ENCODE assay signal across 26 cellular contexts in the genomic region with DNA sequence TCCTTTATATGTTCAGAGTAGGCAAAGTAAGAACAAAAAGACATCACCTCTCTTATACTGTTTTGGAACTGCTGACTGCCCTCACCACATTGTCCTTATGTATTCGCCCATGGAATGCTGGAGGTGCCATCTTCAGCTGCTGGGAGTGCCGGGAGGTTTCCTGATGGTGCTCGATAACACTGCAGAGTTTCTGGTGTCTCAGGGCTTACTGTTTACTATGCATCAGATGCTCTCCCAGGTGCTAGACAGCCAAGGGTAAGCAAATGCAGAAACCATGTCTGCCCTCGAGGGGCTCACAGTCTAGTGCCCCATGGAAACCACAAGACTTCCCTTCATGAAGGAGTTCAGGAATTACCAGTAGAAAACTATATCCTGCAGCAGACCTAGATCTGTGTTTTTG.
"Had no signal": no experiment of that assay in that cellular context is flagged by ENCODE, and none has a peak within 500 bp of the region (broad histone marks: within the 10 kb centered on the region; RNA-seq: fewer than 3 reads in every experiment).

No MANE protein-coding gene starts in this region.

- H3K4me1 Mint-ChIP-seq: activated CD4-positive, alpha-beta T cell treated with anti-CD3 and anti-CD28 coated beads, Interleukin-2, amount 10 ng/mL, durations not matched to agents 24 days and 14 days had no signal

- H3K36me3 Mint-ChIP-seq: activated naive CD4-positive, alpha-beta T cell treated with anti-CD3 and anti-CD28 coated beads, Interleukin-2, amount 50 U/mL, for 72 hours had no signal

- DNase-seq: activated CD4-positive, alpha-beta T cell treated with anti-CD3 and anti-CD28 coated beads, Interleukin-2, amount 10 ng/mL, durations not matched to agents 24 days and 14 days; activated CD4-positive, alpha-beta T cell treated with anti-CD3 and anti-CD28 coated beads, Interleukin-2, amount 50 U/mL, for 4 hours; activated CD8-positive, alpha-beta T cell treated with anti-CD3 and anti-CD28 coated beads for 36 hours; activated gamma-delta T cell treated with Interleukin-2 at 50 U/mL for 16 hours; activated naive CD4-positive, alpha-beta T cell treated with anti-CD3 and anti-CD28 coated beads for 36 hours; activated T-cell treated with anti-CD3 and anti-CD28 coated beads for 4 hours; activated T-cell treated with anti-CD3 and anti-CD28 coated beads, Interleukin-2, amount 50 U/mL, for 4 hours; adrenal gland; body of pancreas; KG1; MG63; NCI-H1048; NCI-H1105 treated with DMSO at 0.1 percent for 48 hours; NCI-H1436; NCI-H1694; NCI-H2029; NCI-H345; NCI-H524 treated with DMSO at 0.1 percent for 48 hours; SHP77 treated with DMSO at 0.1 percent for 48 hours; SK-N-SH had no signal

- H3K9ac ChIP-seq: SK-N-SH had no signal

- H3K4me3 Mint-ChIP-seq: activated CD4-positive, alpha-beta T cell treated with anti-CD3 and anti-CD28 coated beads, Interleukin-2, amount 10 ng/mL, durations not matched to agents 24 days and 14 days; activated CD8-positive, alpha-beta T cell treated with anti-CD3 and anti-CD28 coated beads for 36 hours; activated naive CD4-positive, alpha-beta T cell treated with anti-CD3 and anti-CD28 coated beads for 36 hours; activated T-cell treated with anti-CD3 and anti-CD28 coated beads, Interleukin-2, amount 50 U/mL, for 4 hours; activated T-helper 1 cell treated with anti-CD3 and anti-CD28 coated beads, Interleukin-12 subunit alpha, Interleukin-12 subunit beta, Interleukin-2, Interleukin-4 antibody, amounts not matched to agents 30 ng/mL and 10 ng/mL and 1 ng/mL, durations not matched to agents 14 hours and 24 hours and 36 hours; T-helper 1 cell treated with Interleukin-12 subunit alpha and Interleukin-12 subunit beta and Interleukin-4 antibody, amounts not matched to agents 30 μg/mL and 1 μg/mL, for 36 hours; T-helper 2 cell treated with Interferon-gamma antibody and Interleukin-4, amounts not matched to agents 5 μg/mL and 100 μg/mL, for 36 hours had no signal

- H3K27me3 Mint-ChIP-seq: activated CD4-positive, alpha-beta T cell treated with anti-CD3 and anti-CD28 coated beads, Interleukin-2, amount 10 ng/mL, durations not matched to agents 24 days and 14 days had no signal

- H3K4me1 ChIP-seq: adrenal gland, body of pancreas, breast epithelium, SJSA1 had no signal

- H3K27ac Mint-ChIP-seq: activated CD4-positive, alpha-beta T cell treated with anti-CD3 and anti-CD28 coated beads, Interleukin-2, amount 10 ng/mL, durations not matched to agents 24 days and 14 days; activated CD8-positive, alpha-beta T cell treated with anti-CD3 and anti-CD28 coated beads for 36 hours; activated naive CD4-positive, alpha-beta T cell treated with anti-CD3 and anti-CD28 coated beads for 36 hours; activated naive CD4-positive, alpha-beta T cell treated with anti-CD3 and anti-CD28 coated beads, Interleukin-2, amount 50 U/mL, for 72 hours; activated T-helper 1 cell treated with anti-CD3 and anti-CD28 coated beads, Interleukin-12 subunit alpha, Interleukin-12 subunit beta, Interleukin-2, Interleukin-4 antibody, amounts not matched to agents 30 ng/mL and 10 ng/mL and 1 ng/mL, durations not matched to agents 14 hours and 24 hours and 36 hours; T-helper 1 cell treated with Interleukin-12 subunit alpha and Interleukin-12 subunit beta and Interleukin-4 antibody, amounts not matched to agents 30 μg/mL and 1 μg/mL, for 36 hours; T-helper 2 cell treated with Interferon-gamma antibody and Interleukin-4, amounts not matched to agents 5 μg/mL and 100 μg/mL, for 36 hours had no signal

- H3K9me3 Mint-ChIP-seq: activated CD4-positive, alpha-beta T cell treated with anti-CD3 and anti-CD28 coated beads, Interleukin-2, amount 10 ng/mL, durations not matched to agents 24 days and 14 days; activated CD8-positive, alpha-beta T cell treated with anti-CD3 and anti-CD28 coated beads for 36 hours; activated naive CD4-positive, alpha-beta T cell treated with anti-CD3 and anti-CD28 coated beads for 36 hours; activated naive CD4-positive, alpha-beta T cell treated with anti-CD3 and anti-CD28 coated beads, Interleukin-2, amount 50 U/mL, for 72 hours; activated T-cell treated with anti-CD3 and anti-CD28 coated beads, Interleukin-2, amount 50 U/mL, for 4 hours; activated T-helper 1 cell treated with anti-CD3 and anti-CD28 coated beads, Interleukin-12 subunit alpha, Interleukin-12 subunit beta, Interleukin-2, Interleukin-4 antibody, amounts not matched to agents 30 ng/mL and 10 ng/mL and 1 ng/mL, durations not matched to agents 14 hours and 24 hours and 36 hours; T-helper 1 cell treated with Interleukin-12 subunit alpha and Interleukin-12 subunit beta and Interleukin-4 antibody, amounts not matched to agents 30 μg/mL and 1 μg/mL, for 36 hours; T-helper 2 cell treated with Interferon-gamma antibody and Interleukin-4, amounts not matched to agents 5 μg/mL and 100 μg/mL, for 36 hours had no signal

- H3K4me3 ChIP-seq: adrenal gland, body of pancreas, breast epithelium, MG63, SJSA1 had no signal

- H3K9me3 ChIP-seq: adrenal gland, body of pancreas, MG63, SJSA1, SK-N-SH had no signal

- H3K36me3 ChIP-seq: adrenal gland, breast epithelium, MG63, SJSA1 had no signal

- H3K4me2 ChIP-seq: SK-N-SH had no signal

- H3K27me3 ChIP-seq: body of pancreas, breast epithelium, MG63 had no signal

- H3K27ac ChIP-seq: adrenal gland, body of pancreas, breast epithelium, SJSA1 had no signal
